ENCODE assay signal across 20 cellular contexts in genomic region chr12:127060933-127061332, GRCh38.
DNase-seq lines count a peak whose midpoint lies in the region; ATAC-seq, FAIRE-seq and TF ChIP-seq lines count a peak whose summit lies in the region.
"Had no signal": no experiment of that assay in that cellular context is flagged by ENCODE, and none has a peak within 500 bp of the region (broad histone marks: within the 10 kb centered on the region; RNA-seq: fewer than 3 reads in every experiment).

No MANE protein-coding gene starts in this region.

- no peaks in the 10 kb centered on the region for H3K9me3 Mint-ChIP-seq in CD8-positive, alpha-beta memory T cell

- CTCF ChIA-PET in CD8-positive, alpha-beta memory T cell (lab: Charles Lee), result no interaction called here
- CTCF ChIA-PET in K562 (lab: Yijun Ruan, JAX; ENCODE audit: low intra/inter-chr PET ratio), result interaction anchor here (0.6 kb wide), 1 partner anchor 82 kb away, joined by 7 read pairs; no protein-coding TSS in a partner anchor
- CTCF ChIA-PET in RWPE1 (lab: Yijun Ruan, JAX), result no interaction called here

- no peak overlapping the region for H3K27ac Mint-ChIP-seq in CD8-positive, alpha-beta memory T cell

- no peaks in the 10 kb centered on the region for H3K36me3 Mint-ChIP-seq in CD8-positive, alpha-beta memory T cell

- TF ChIP-seq POLR2A in K562 (conservative IDR thresholded peaks at IDR 0.05), result no peak
- no peak for TF ChIP-seq POLR2A in spleen (IDR thresholded peaks at IDR 0.05)
- no peak for TF ChIP-seq POLR2A in stomach (IDR thresholded peaks at IDR 0.05)

- H3K9me1 ChIP-seq in K562 (ENCODE audit: control insufficient read depth, insufficient read depth, low read length), result no peaks in the 10 kb centered on the region

- intact Hi-C loops in K562 (cut with micrococcal nuclease) (loop anchor here (10.0 kb wide), 1 partner anchor 94 kb away; no protein-coding TSS in a partner anchor), spleen (cut with DNase I; ENCODE audit: low total_unique reads) (no loop called here), stomach (cut with DNase I; ENCODE audit: low total_unique reads) (no loop called here)

- no peaks in the 10 kb centered on the region for H3K36me3 ChIP-seq in CD8-positive, alpha-beta memory T cell (ENCODE audit: insufficient read depth, low read length)
- H3K36me3 ChIP-seq in K562 (ENCODE audit: control insufficient read depth, insufficient read depth, low read length) (peaks cover 12% of the 10 kb centered on the region), spleen (no peaks in the 10 kb centered on the region), MG63 (no peaks in the 10 kb centered on the region), stomach (no peaks in the 10 kb centered on the region)
- H3K36me3 ChIP-seq: HAP-1 had no signal

- peak overlapping the region; percentile 94 for H3K4me2 ChIP-seq in K562 (ENCODE audit: insufficient read depth, low read length)

- POLR2A ChIA-PET in CD8-positive, alpha-beta memory T cell (lab: Charles Lee), result no interaction called here
- POLR2A ChIA-PET in K562 (lab: Yijun Ruan, JAX) (interaction anchor here (0.6 to 2.6 kb wide), 12 partner anchors 10 to 289 kb away, joined by 3 to 11 read pairs (median 3); no protein-coding TSS in a partner anchor), RWPE1 (lab: Yijun Ruan, JAX; ENCODE audit: low non-redundant PET) (no interaction called here)

- H2AFZ ChIP-seq in K562 (ENCODE audit: low read depth, low read length), result peak overlapping the region; percentile 92
- H2AFZ ChIP-seq: GM23248 had no signal

- H3K4me1 ChIP-seq in CD8-positive, alpha-beta memory T cell (ENCODE audit: insufficient read depth, low read length), result no peaks in the 10 kb centered on the region
- H3K4me1 ChIP-seq in K562 (replicated peaks in 1 of 2; ENCODE audit: control insufficient read depth in 2 of 2, insufficient read depth in 2 of 2, low read length in 2 of 2) (peaks cover 7 to 18% of the 10 kb centered on the region in 2 experiments; a peak in 3 of 5 replicates), spleen (peaks cover 0 to 10% (median 0%) of the 10 kb centered on the region in 6 donors), stomach (no peaks in the 10 kb centered on the region)
- H3K4me1 ChIP-seq: HAP-1 had no signal

- H3K79me2 ChIP-seq in K562 (ENCODE audit: control insufficient read depth, insufficient read depth, low read length), result peaks cover 75% of the 10 kb centered on the region

- TF ChIP-seq CTCF in K562 (IDR thresholded peaks at IDR 0.05 in 2 of 3, conservative IDR thresholded peaks at IDR 0.05 in 1 of 3; ENCODE audit: insufficient read depth in 2 of 3, low read depth in 1 of 3, low read length in 3 of 3), result no peak
- no peak for TF ChIP-seq CTCF in spleen (IDR thresholded peaks at IDR 0.05 in 8 of 11, conservative IDR thresholded peaks at IDR 0.05 in 3 of 11)
- no peak for TF ChIP-seq CTCF in RWPE1 (conservative IDR thresholded peaks at IDR 0.05; ENCODE audit: low read depth)
- no peak for TF ChIP-seq CTCF in stomach (IDR thresholded peaks at IDR 0.05)

- in situ Hi-C loops in K562 (cut with MboI), result no loop called here

- no peak for DNase-seq in CD8-positive, alpha-beta memory T cell
- DNase-seq in HT1080 (ENCODE audit: low read depth), result peak; percentile 36
- peak in 1 of 4 experiments; percentile 51 for DNase-seq in K562 (ENCODE audit: extremely low read depth in 1 of 4, low spot score in 3 of 4)
- no peak for DNase-seq in spleen
- no peak for DNase-seq in MG63
- no peak for DNase-seq in RWPE1 (ENCODE audit: low spot score)
- no peak for DNase-seq in stomach
- DNase-seq: ACHN; GM23248; NCI-H2107; NCI-H226; NCI-H526; NK-92 treated with Interleukin-12 subunit alpha and Interleukin-12 subunit beta, amount 100 ng/mL, for 24 hours; RPMI8226; SIG-M5; T-helper 1 cell had no signal

- TSS peak; percentile 67 for BruUV-seq in K562 (replicated peaks; lab: Mats Ljungman, UMichigan)

- H3K27me3 ChIP-seq in CD8-positive, alpha-beta memory T cell (ENCODE audit: insufficient read depth, low read length, poor library complexity, severe bottlenecking), result no peaks in the 10 kb centered on the region
- no peaks in the 10 kb centered on the region for H3K27me3 ChIP-seq in K562 (ENCODE audit: control insufficient read depth in 2 of 2, insufficient read depth in 2 of 2, low read length in 2 of 2)
- no peaks in the 10 kb centered on the region for H3K27me3 ChIP-seq in spleen (replicated peaks in 1 of 7)
- H3K27me3 ChIP-seq in MG63, result no peaks in the 10 kb centered on the region
- H3K27me3 ChIP-seq in stomach, result peaks cover 0 to 4% (median 0%) of the 10 kb centered on the region in 3 donors

- H4K20me1 ChIP-seq in K562 (replicated peaks; ENCODE audit: control insufficient read depth, insufficient read depth, low read length), result no peaks in the 10 kb centered on the region

- peak overlapping the region; percentile 57 for H3K27ac ChIP-seq in CD8-positive, alpha-beta memory T cell (ENCODE audit: low read depth, low read length)
- H3K27ac ChIP-seq in K562 (ENCODE audit: extremely low read depth, low read depth, low read length), result peak overlapping the region; percentile 79
- H3K27ac ChIP-seq in spleen, result peak overlapping the region in 4 of 8 donors; percentile 68 to 73 (median 70)
- no peak overlapping the region for H3K27ac ChIP-seq in RWPE1
- H3K27ac ChIP-seq in stomach, result no peak overlapping the region
- H3K27ac ChIP-seq: GM23248 had no signal

- H3K9me3 ChIP-seq in CD8-positive, alpha-beta memory T cell (ENCODE audit: low read length), result no peaks in the 10 kb centered on the region
- no peaks in the 10 kb centered on the region for H3K9me3 ChIP-seq in K562 (replicated peaks; ENCODE audit: control insufficient read depth, insufficient read depth, low read depth, low read length)
- H3K9me3 ChIP-seq in spleen, result no peaks in the 10 kb centered on the region
- no peaks in the 10 kb centered on the region for H3K9me3 ChIP-seq in MG63
- H3K9me3 ChIP-seq in stomach, result no peaks in the 10 kb centered on the region

- TF ChIP-seq EP300 in K562 (IDR thresholded peaks at IDR 0.05; ENCODE audit: low read length), result no peak
- TF ChIP-seq EP300 in stomach (IDR thresholded peaks at IDR 0.05), result no peak

- no peak for TF ChIP-seq RAD21 in K562 (CRISPR knock-in tag; conservative IDR thresholded peaks at IDR 0.05 in 1 of 2, IDR thresholded peaks at IDR 0.05 in 1 of 2)

- no peak overlapping the region for H3K4me3 ChIP-seq in CD8-positive, alpha-beta memory T cell (ENCODE audit: low read length)
- H3K4me3 ChIP-seq in K562, result peak overlapping the region; percentile 65
- peak overlapping the region in 7 of 8 donors; percentile 24 to 66 (median 32) for H3K4me3 ChIP-seq in spleen
- no peak overlapping the region for H3K4me3 ChIP-seq in MG63
- H3K4me3 ChIP-seq in stomach, result peak overlapping the region in 2 of 4 donors; percentile 4 to 18
- H3K4me3 ChIP-seq: GM12878, GM23248, HAP-1 had no signal

- WGBS in K562 (ENCODE audit: insufficient coverage, low coverage, missing lambda C conversion rate), result 3% methylated on average over 14 of the region's 14 CpGs
- 78 to 90% (median 86%) methylated on average over 7 to 14 of the region's 14 CpGs for WGBS in spleen, 5 donors
- 86 to 92% (median 88%) methylated on average over 11 to 14 of the region's 14 CpGs for WGBS in stomach, 5 donors

- peaks cover 6 to 8% of the 10 kb centered on the region in 2 donors for H3K27me3 Mint-ChIP-seq in CD8-positive, alpha-beta memory T cell

- peak overlapping the region; percentile 90 to 93 for H3K9ac ChIP-seq in K562 (ENCODE audit: insufficient read depth in 1 of 2, low read depth in 2 of 2, low read length in 2 of 2)
- H3K9ac ChIP-seq: GM23248 had no signal

- no peak overlapping the region for H3K4me3 Mint-ChIP-seq in CD8-positive, alpha-beta memory T cell

- no peak for FAIRE-seq in K562 (lab: Jason Lieb, UNC)
- FAIRE-seq: GM12878, GM19239 had no signal

- H3K4me1 Mint-ChIP-seq in CD8-positive, alpha-beta memory T cell, result no peaks in the 10 kb centered on the region

- ATAC-seq in K562, result peak; percentile 72
- ATAC-seq: GM12878, SK-N-SH treated with all-trans-retinoic acid at 6 μM for 48 hours had no signal

TF ChIP-seq in K562, 482 proteins besides CTCF, POLR2A, EP300 and RAD21 (continues in another document):
- TF ChIP-seq CTCFL (IDR thresholded peaks at IDR 0.05; ENCODE audit: borderline replicate concordance, insufficient read depth, low read depth, low read length, poor library complexity, severe bottlenecking), result peak; percentile 34
- no peak for TF ChIP-seq PTTG1 (tag; IDR thresholded peaks at IDR 0.05; ENCODE audit: low read depth)
- no peak for TF ChIP-seq NR2C2 (CRISPR knock-in tag; IDR thresholded peaks at IDR 0.05)
- 0 out of 2 replicates have a peak, but pooled peaks have one; percentile 0 for TF ChIP-seq NR2C2 (tag; IDR thresholded peaks at IDR 0.05)
- TF ChIP-seq MNT (conservative IDR thresholded peaks at IDR 0.05), result peak in 1 of 2 experiments; percentile 31; a peak in 1 of 4 replicates
- TF ChIP-seq SNRNP70 (optimal IDR thresholded peaks at IDR 0.05; ENCODE audit: low read depth, low read length), result no peak

Comparison
In these comparisons a context has a peak if more than half of its experiments do, and no peak if none do; other contexts are left out.
1. H3K27ac ChIP-seq: peak in CD8-positive, alpha-beta memory T cell (single experiment) and K562 (single experiment); none in RWPE1 (single experiment) and stomach (0 of 5).
2. H3K4me3 ChIP-seq: peak in K562 (single experiment) and spleen (7 of 8); none in CD8-positive, alpha-beta memory T cell (single experiment) and MG63 (single experiment).